ENCODE assay signal across 12 cellular contexts in genomic region chr20:38874460-38875169, GRCh38.
A peak's percentile ranks its signal among the peaks of the same experiment; 100 is the strongest.
DNase-seq lines count a peak whose midpoint lies in the region; ATAC-seq and TF ChIP-seq lines count a peak whose summit lies in the region.
"Had no signal": no experiment of that assay in that cellular context is flagged by ENCODE, and none has a peak within 500 bp of the region (broad histone marks: within the 10 kb centered on the region; RNA-seq: fewer than 3 reads in every experiment).

No MANE protein-coding gene starts in this region.

- H3K27me3 Mint-ChIP-seq in activated naive CD8-positive, alpha-beta T cell treated with anti-CD3 and anti-CD28 coated beads, Interleukin-2, amount 50 U/mL, for 24 hours = peaks cover 2% of the 10 kb centered on the region

- no peaks in the 10 kb centered on the region for H3K79me2 ChIP-seq in KMS-11 (ENCODE audit: insufficient read depth, low read depth)

- no peaks in the 10 kb centered on the region for H3K9me3 ChIP-seq in mucosa of rectum (ENCODE audit: control insufficient read depth in 2 of 2, low read length in 2 of 2)
- H3K9me3 ChIP-seq in WERI-Rb-1 (ENCODE audit: severe bottlenecking) = no peaks in the 10 kb centered on the region
- H3K9me3 ChIP-seq: thoracic aorta had no signal

- no peaks in the 10 kb centered on the region for H3K27me3 ChIP-seq in KMS-11 (ENCODE audit: insufficient read depth, low read depth)
- peaks cover under 1 to 2% of the 10 kb centered on the region in 2 donors for H3K27me3 ChIP-seq in mucosa of rectum (ENCODE audit: control insufficient read depth in 2 of 2, insufficient read depth in 2 of 2, low read length in 2 of 2)
- H3K27me3 ChIP-seq in WERI-Rb-1 (ENCODE audit: insufficient read depth, low read depth, severe bottlenecking) = no peaks in the 10 kb centered on the region

- no peaks in the 10 kb centered on the region for H4K20me1 ChIP-seq in KMS-11 (ENCODE audit: insufficient read depth)

- peak overlapping the region; percentile 20 for H3K4me3 ChIP-seq in GM12864 (ENCODE audit: low read depth, low read length)
- H3K4me3 ChIP-seq in KMS-11 (IDR thresholded peaks at IDR 0.05; ENCODE audit: insufficient read depth, low read depth, low read length) = no peak overlapping the region
- H3K4me3 ChIP-seq in mucosa of rectum (ENCODE audit: low read length in 2 of 2) = peak overlapping the region; percentile 2 to 54
- no peak overlapping the region for H3K4me3 ChIP-seq in WERI-Rb-1 (ENCODE audit: low read depth, low read length)
- H3K4me3 ChIP-seq: smooth muscle cell, thoracic aorta had no signal

- H3K9ac ChIP-seq in KMS-11 = peak overlapping the region; percentile 78
- H3K9ac ChIP-seq in mucosa of rectum (ENCODE audit: low read depth in 1 of 2, low read length in 2 of 2) = peak overlapping the region in 1 of 2 donors; percentile 34

- no peaks in the 10 kb centered on the region for H3K9me3 Mint-ChIP-seq in activated naive CD8-positive, alpha-beta T cell treated with anti-CD3 and anti-CD28 coated beads, Interleukin-2, amount 50 U/mL, for 24 hours

- no peak for DNase-seq in GM12864 (ENCODE audit: low read depth)
- no peak for DNase-seq in activated naive CD8-positive, alpha-beta T cell treated with anti-CD3 and anti-CD28 coated beads, Interleukin-2, amount 50 U/mL, for 24 hours
- no peak for DNase-seq in HK-2 (ENCODE audit: unreplicated experiment)
- no peak for DNase-seq in WERI-Rb-1
- DNase-seq: EL, NCI-H510A had no signal

- no peak overlapping the region; the same call in 1 of the 2 replicates for H2AFZ ChIP-seq in KMS-11 (ENCODE audit: low read depth)

- peak overlapping the region; percentile 100 for H3K27ac Mint-ChIP-seq in activated naive CD8-positive, alpha-beta T cell treated with anti-CD3 and anti-CD28 coated beads, Interleukin-2, amount 50 U/mL, for 24 hours

- H3K4me1 Mint-ChIP-seq in activated naive CD8-positive, alpha-beta T cell treated with anti-CD3 and anti-CD28 coated beads, Interleukin-2, amount 50 U/mL, for 24 hours = peaks cover 92% of the 10 kb centered on the region

- H3K36me3 ChIP-seq in KMS-11 (ENCODE audit: insufficient read depth) (no peaks in the 10 kb centered on the region), mucosa of rectum (ENCODE audit: control insufficient read depth in 2 of 2, insufficient read depth in 2 of 2, low read length in 2 of 2) (no peaks in the 10 kb centered on the region), WERI-Rb-1 (no peaks in the 10 kb centered on the region)
- H3K36me3 ChIP-seq: thoracic aorta had no signal

- H3K4me2 ChIP-seq in KMS-11 = peak overlapping the region; percentile 94
- H3K4me2 ChIP-seq: smooth muscle cell had no signal

- H3K27ac ChIP-seq in KMS-11 = peak overlapping the region; percentile 97
- H3K27ac ChIP-seq in mucosa of rectum (ENCODE audit: low read depth in 2 of 2, low read length in 2 of 2) = peak overlapping the region; percentile 57 to 90
- no peak overlapping the region for H3K27ac ChIP-seq in WERI-Rb-1
- H3K27ac ChIP-seq: thoracic aorta had no signal

- TF ChIP-seq CTCF in GM12864 (IDR thresholded peaks at IDR 0.05; ENCODE audit: low read depth, low read length, missing control alignments) (no peak), KMS-11 (conservative IDR thresholded peaks at IDR 0.05; ENCODE audit: low read depth, low read length) (no peak), WERI-Rb-1 (IDR thresholded peaks at IDR 0.05; ENCODE audit: low read depth, low read length) (no peak)

- no peak for ATAC-seq in activated naive CD8-positive, alpha-beta T cell treated with anti-CD3 and anti-CD28 coated beads, Interleukin-2, amount 50 U/mL, for 24 hours
- ATAC-seq in GM18873 (IDR thresholded peaks at IDR 0.05; ENCODE audit: low FRiP score, unreplicated experiment) (no peak), GM19467 (IDR thresholded peaks at IDR 0.05; ENCODE audit: unreplicated experiment) (no peak)

- H3K4me3 Mint-ChIP-seq in activated naive CD8-positive, alpha-beta T cell treated with anti-CD3 and anti-CD28 coated beads, Interleukin-2, amount 50 U/mL, for 24 hours = peak overlapping the region; percentile 73

- peaks cover 16% of the 10 kb centered on the region for H3K36me3 Mint-ChIP-seq in activated naive CD8-positive, alpha-beta T cell treated with anti-CD3 and anti-CD28 coated beads, Interleukin-2, amount 50 U/mL, for 24 hours (ENCODE audit: low read depth)

- peaks cover 85% of the 10 kb centered on the region for H3K4me1 ChIP-seq in KMS-11 (ENCODE audit: low read depth, poor library complexity, severe bottlenecking)
- H3K4me1 ChIP-seq in mucosa of rectum (ENCODE audit: control insufficient read depth in 2 of 2, insufficient read depth in 2 of 2, low read length in 2 of 2) = peaks cover 44 to 54% of the 10 kb centered on the region in 2 donors

Comparison
In these comparisons a context has a peak if more than half of its experiments do, and no peak if none do; other contexts are left out.
1. H3K4me3 ChIP-seq: peak in GM12864 (single experiment) and mucosa of rectum (2 of 2); none in KMS-11 (single experiment) and WERI-Rb-1 (single experiment).